In genomic region chr16:25111403-25112166, GRCh38 we compare ENCODE assay signal across 8 cellular contexts. TPM values are rescaled to one million over a fixed set of nuclear protein-coding genes. Genes with fewer than 3 reads are reported as not detected.
DNase-seq lines count a peak whose midpoint lies in the region; ATAC-seq and TF ChIP-seq lines count a peak whose summit lies in the region.

Gene LCMT1, plus strand, starts transcription at chr16:25111742. Its CDS starts 142 bp downstream, at chr16:25111884.

- peaks cover 4% of the 10 kb centered on the region for H3K36me3 ChIP-seq in CD8-positive, alpha-beta memory T cell (ENCODE audit: insufficient read depth, low read length)
- peaks cover 3 to 4% of the 10 kb centered on the region in 2 donors for H3K36me3 ChIP-seq in lung (ENCODE audit: control insufficient read depth in 2 of 2, insufficient read depth in 2 of 2, low read length in 2 of 2)

- 0% methylated on average over 55 of the region's 55 CpGs for WGBS in lung, 2 donors

- H3K4me1 Mint-ChIP-seq in CD8-positive, alpha-beta memory T cell, result peaks cover 55 to 77% (median 77%) of the 10 kb centered on the region in 3 donors

- H3K9me3 ChIP-seq in CD8-positive, alpha-beta memory T cell (ENCODE audit: low read length), result no peaks in the 10 kb centered on the region
- no peaks in the 10 kb centered on the region for H3K9me3 ChIP-seq in lung (ENCODE audit: control insufficient read depth in 2 of 2, insufficient read depth in 1 of 2, low read length in 1 of 2)

- CTCF ChIA-PET in CD8-positive, alpha-beta memory T cell (lab: Charles Lee), result interaction anchor here (0.8 to 7.5 kb wide), 8 partner anchors 11 to 114 kb away, joined by 3 to 74 read pairs (median 6); partner anchors contain the start of gene ARHGAP17

- no peaks in the 10 kb centered on the region for H3K27me3 ChIP-seq in CD8-positive, alpha-beta memory T cell (ENCODE audit: insufficient read depth, low read length, poor library complexity, severe bottlenecking)
- no peaks in the 10 kb centered on the region for H3K27me3 ChIP-seq in lung (ENCODE audit: control insufficient read depth, insufficient read depth)

- POLR2A ChIA-PET in CD8-positive, alpha-beta memory T cell (lab: Charles Lee), result interaction anchor here (0.7 to 2.5 kb wide), 6 partner anchors 45 to 96 kb away, joined by 3 to 22 read pairs (median 10); partner anchors contain the start of gene ARHGAP17

- H3K9me3 Mint-ChIP-seq in CD8-positive, alpha-beta memory T cell, result no peaks in the 10 kb centered on the region

- ATAC-seq in GM19468 (IDR thresholded peaks at IDR 0.05; ENCODE audit: extremely low read depth, unreplicated experiment) (peak; percentile 84), lung (ENCODE audit: insufficient read depth, low FRiP score) (peak; percentile 87)

- H3K4me1 ChIP-seq in CD8-positive, alpha-beta memory T cell (ENCODE audit: insufficient read depth, low read length), result peaks cover 36% of the 10 kb centered on the region
- H3K4me1 ChIP-seq in lung (ENCODE audit: control insufficient read depth in 2 of 2, insufficient read depth in 2 of 2, low read length in 2 of 2), result peaks cover 4 to 9% of the 10 kb centered on the region in 2 donors

- H3K27ac ChIP-seq in CD8-positive, alpha-beta memory T cell (ENCODE audit: low read depth, low read length), result peak within 1 kb of the TSS; percentile 79
- H3K27ac ChIP-seq in lung (ENCODE audit: low read depth in 1 of 2, low read length in 1 of 2), result peak within 1 kb of the TSS; percentile 82 to 95

- DNase-seq in CD8-positive, alpha-beta memory T cell, result peak; percentile 82 to 94 (median 93)
- peak; percentile 96 for DNase-seq in HS-5 (ENCODE audit: low read depth)
- peak; percentile 87 for DNase-seq in NK-92 treated with Interleukin-12 subunit alpha and Interleukin-12 subunit beta, amount 100 ng/mL, for 24 hours (lab: John Stamatoyannopoulos, UW)
- DNase-seq in activated CD8-positive, alpha-beta memory T cell treated with anti-CD3 and anti-CD28 coated beads for 24 hours, result peak; percentile 92
- peak; percentile 82 for DNase-seq in effector CD8-positive, alpha-beta T cell (lab: John Stamatoyannopoulos, UW)
- DNase-seq in lung (ENCODE audit: low spot score), result peak; percentile 96
- DNase-seq in stimulated activated CD4-positive, alpha-beta T cell treated with anti-CD3 and anti-CD28 coated beads, TNF-alpha, amount 100 ng/mL, for 4 hours (ENCODE audit: low read depth in 3 of 3), result peak; percentile 68 to 85 (median 85)

- peak within 1 kb of the TSS; percentile 48 to 98 (median 96) for H3K27ac Mint-ChIP-seq in CD8-positive, alpha-beta memory T cell

- no peaks in the 10 kb centered on the region for H3K27me3 Mint-ChIP-seq in CD8-positive, alpha-beta memory T cell

- no peak for TF ChIP-seq CTCF in lung (IDR thresholded peaks at IDR 0.05; ENCODE audit: control extremely low read depth, extremely low read depth)

- H3K4me3 ChIP-seq in CD8-positive, alpha-beta memory T cell (ENCODE audit: low read length), result peak within 1 kb of the TSS; percentile 92
- H3K4me3 ChIP-seq in lung, result peak within 1 kb of the TSS; percentile 69

- H3K4me3 Mint-ChIP-seq in CD8-positive, alpha-beta memory T cell, result peak within 1 kb of the TSS; percentile 89 to 97 (median 96)

- H3K36me3 Mint-ChIP-seq in CD8-positive, alpha-beta memory T cell, result peaks cover 0 to 31% (median 8%) of the 10 kb centered on the region in 3 donors

RNA-seq across cellular contexts. Expression of gene LCMT1, which starts in this region (rescaled TPM):
- total RNA-seq in CD8-positive, alpha-beta memory T cell, result 10 to 100 TPM; 43.6 to 43.8 TPM
- polyA plus RNA-seq in CD8-positive, alpha-beta memory T cell, result 54.3 TPM
- total RNA-seq in lung, result 10 to 100 TPM; 31.7 to 34.8 TPM
- polyA plus RNA-seq in lung, result 10 to 100 TPM; 21.0 to 30.3 TPM

Comparison
In these comparisons a context has a peak if more than half of its experiments do, and no peak if none do; other contexts are left out.
1. Peak in every context shown above with its lines: DNase-seq, ATAC-seq, H3K4me3 ChIP-seq and H3K27ac ChIP-seq.